In genomic region chr3:129793356-129793755, GRCh38 we compare ENCODE assay signal across 12 cellular contexts.
DNase-seq lines count a peak whose midpoint lies in the region; ATAC-seq, FAIRE-seq and TF ChIP-seq lines count a peak whose summit lies in the region.
"Had no signal": no experiment of that assay in that cellular context is flagged by ENCODE, and none has a peak within 500 bp of the region (broad histone marks: within the 10 kb centered on the region; RNA-seq: fewer than 3 reads in every experiment).

No MANE protein-coding gene starts in this region.

- WGBS in A549 (ENCODE audit: missing lambda C conversion rate) = 41% methylated on average over 1 of the region's 1 CpG

- no peaks in the 10 kb centered on the region for H3K9me3 Mint-ChIP-seq in activated CD8-positive, alpha-beta T cell treated with anti-CD3 and anti-CD28 coated beads, Interleukin-2, amount 10 ng/mL, durations not matched to agents 7 days and 5 days (ENCODE audit: insufficient read depth)
- H3K9me3 Mint-ChIP-seq: naive B cell had no signal

- no peaks in the 10 kb centered on the region for H3K36me3 Mint-ChIP-seq in activated CD8-positive, alpha-beta T cell treated with anti-CD3 and anti-CD28 coated beads, Interleukin-2, amount 10 ng/mL, durations not matched to agents 7 days and 5 days (ENCODE audit: low read depth)
- H3K36me3 Mint-ChIP-seq: naive B cell had no signal

- H3K4me3 ChIP-seq in A549 = peak overlapping the region; percentile 49
- H3K4me3 ChIP-seq in WERI-Rb-1 (ENCODE audit: low read depth, low read length) = no peak overlapping the region

- no peak overlapping the region for H3K27ac Mint-ChIP-seq in activated CD8-positive, alpha-beta T cell treated with anti-CD3 and anti-CD28 coated beads, Interleukin-2, amount 10 ng/mL, durations not matched to agents 7 days and 5 days

- peaks cover 55% of the 10 kb centered on the region for H3K4me1 ChIP-seq in A549

- no peak for TF ChIP-seq CTCF in A549 (IDR thresholded peaks at IDR 0.05)
- TF ChIP-seq CTCF in WERI-Rb-1 (IDR thresholded peaks at IDR 0.05; ENCODE audit: low read depth, low read length) = no peak

- no peak for TF ChIP-seq EP300 in A549 (IDR thresholded peaks at IDR 0.05)

- no peak for TF ChIP-seq RAD21 in A549 (conservative IDR thresholded peaks at IDR 0.05 in 1 of 2, IDR thresholded peaks at IDR 0.05 in 1 of 2)

- H3K27me3 Mint-ChIP-seq in activated CD8-positive, alpha-beta T cell treated with anti-CD3 and anti-CD28 coated beads, Interleukin-2, amount 10 ng/mL, durations not matched to agents 7 days and 5 days (ENCODE audit: low read depth) = no peaks in the 10 kb centered on the region
- H3K27me3 Mint-ChIP-seq: naive B cell had no signal

- H3K27ac ChIP-seq in A549 = peak overlapping the region; percentile 77 to 80
- no peak overlapping the region for H3K27ac ChIP-seq in WERI-Rb-1
- H3K27ac ChIP-seq: C4-2B had no signal

- H3K27me3 ChIP-seq in WERI-Rb-1 (ENCODE audit: insufficient read depth, low read depth, severe bottlenecking) = no peaks in the 10 kb centered on the region

- peaks cover 17% of the 10 kb centered on the region for H3K4me1 Mint-ChIP-seq in activated CD8-positive, alpha-beta T cell treated with anti-CD3 and anti-CD28 coated beads, Interleukin-2, amount 10 ng/mL, durations not matched to agents 7 days and 5 days (ENCODE audit: low read depth)

- ATAC-seq in A549 (no peak), left colon (no peak)
- ATAC-seq in activated CD8-positive, alpha-beta T cell treated with anti-CD3 and anti-CD28 coated beads, Interleukin-2, amount 10 ng/mL, durations not matched to agents 7 days and 5 days = no peak

- POLR2A ChIA-PET in A549 (lab: Yijun Ruan, JAX) = interaction anchor here (1.0 kb wide), 1 partner anchor 29 kb away, joined by 3 read pairs; no protein-coding TSS in a partner anchor
- POLR2A ChIA-PET in activated CD8-positive, alpha-beta T cell treated with anti-CD3 and anti-CD28 coated beads, Interleukin-2, amount 10 ng/mL, durations not matched to agents 7 days and 5 days (lab: Charles Lee) = no interaction called here

- FAIRE-seq in A549 (lab: Jason Lieb, UNC) = no peak

- no peak for TF ChIP-seq POLR2A in A549 (IDR thresholded peaks at IDR 0.05; ENCODE audit: low read length)

- CTCF ChIA-PET in A549 (lab: Yijun Ruan, JAX) = interaction anchor here (1.2 to 2.2 kb wide), 3 partner anchors 31 to 144 kb away, joined by 4 to 8 read pairs (median 4); no protein-coding TSS in a partner anchor
- CTCF ChIA-PET in activated CD8-positive, alpha-beta T cell treated with anti-CD3 and anti-CD28 coated beads, Interleukin-2, amount 10 ng/mL, durations not matched to agents 7 days and 5 days (lab: Charles Lee) = no interaction called here

- intact Hi-C loops in left colon (cut with DNase I, micrococcal nuclease) = no loop called here

- H3K4me2 ChIP-seq in A549 = peak overlapping the region; percentile 97

- no peak overlapping the region for H3K4me3 Mint-ChIP-seq in activated CD8-positive, alpha-beta T cell treated with anti-CD3 and anti-CD28 coated beads, Interleukin-2, amount 10 ng/mL, durations not matched to agents 7 days and 5 days

- H3K9me3 ChIP-seq in A549 = no peaks in the 10 kb centered on the region
- H3K9me3 ChIP-seq in WERI-Rb-1 (ENCODE audit: severe bottlenecking) = no peaks in the 10 kb centered on the region

- DNase-seq in A549 (ENCODE audit: low read depth in 1 of 2, low spot score in 1 of 2) = peak in 1 of 2 experiments; percentile 11
- DNase-seq in HT-29 (ENCODE audit: low spot score) = peak; percentile 16
- DNase-seq in amniotic epithelial cell (ENCODE audit: low read depth) = peak; percentile 16
- DNase-seq in kidney tubule cell (ENCODE audit: low spot score) = peak; percentile 13
- DNase-seq in WERI-Rb-1 = no peak
- DNase-seq in activated CD8-positive, alpha-beta T cell treated with anti-CD3 and anti-CD28 coated beads, Interleukin-2, amount 10 ng/mL, durations not matched to agents 7 days and 5 days = no peak
- DNase-seq in left colon = no peak
- no peak for DNase-seq in iPS-NIHi11 (ENCODE audit: low spot score)
- DNase-seq: activated naive CD4-positive, alpha-beta T cell treated with Interleukin-2 at 50 U/mL for 16 hours; NCI-H226 had no signal

- no peaks in the 10 kb centered on the region for H3K36me3 ChIP-seq in WERI-Rb-1

TF ChIP-seq in A549, 52 proteins besides CTCF, POLR2A, EP300 and RAD21:
- TF ChIP-seq POLR2AphosphoS2 (conservative IDR thresholded peaks at IDR 0.05; ENCODE audit: low read length) (no peak), RCOR1 (IDR thresholded peaks at IDR 0.05; ENCODE audit: low read depth, low read length) (no peak), CEBPB (IDR thresholded peaks at IDR 0.05) (peak in 1 of 2 experiments; percentile 24; a peak in 1 of 4 replicates), HDAC2 (IDR thresholded peaks at IDR 0.05) (no peak), RFX5 (IDR thresholded peaks at IDR 0.05) (no peak), RARB (CRISPR knock-in tag; IDR thresholded peaks at IDR 0.05) (no peak), EHF (CRISPR knock-in tag; IDR thresholded peaks at IDR 0.05) (no peak), FOSL2 (IDR thresholded peaks at IDR 0.05) (no peak), FOSL2 (CRISPR knock-in tag; IDR thresholded peaks at IDR 0.05) (no peak)

Comparison
In these comparisons a context has a peak if more than half of its experiments do, and no peak if none do; other contexts are left out.
1. DNase-seq: peak in HT-29 (single experiment), amniotic epithelial cell (single experiment) and kidney tubule cell (single experiment); none in WERI-Rb-1 (single experiment), activated CD8-positive, alpha-beta T cell treated with anti-CD3 and anti-CD28 coated beads, Interleukin-2, amount 10 ng/mL, durations not matched to agents 7 days and 5 days (single experiment), left colon (0 of 2) and iPS-NIHi11 (single experiment).